Comparison of ENCODE assay signal across 14 cellular contexts in genomic region chr2:229519655-229520054, GRCh38.
A peak's percentile ranks its signal among the peaks of the same experiment; 100 is the strongest.
DNase-seq lines count a peak whose midpoint lies in the region; ATAC-seq, FAIRE-seq and TF ChIP-seq lines count a peak whose summit lies in the region.
"Had no signal": no experiment of that assay in that cellular context is flagged by ENCODE, and none has a peak within 500 bp of the region (broad histone marks: within the 10 kb centered on the region; RNA-seq: fewer than 3 reads in every experiment).

No MANE protein-coding gene starts in this region.

- no peak overlapping the region for H3K9ac ChIP-seq in MM.1S (ENCODE audit: low read length)

- no peaks in the 10 kb centered on the region for H3K27me3 ChIP-seq in MM.1S (replicated peaks; ENCODE audit: insufficient read depth, low read length)
- no peaks in the 10 kb centered on the region for H3K27me3 ChIP-seq in CD8-positive, alpha-beta T cell (ENCODE audit: insufficient read depth, low read length)
- H3K27me3 ChIP-seq: adrenal gland, heart left ventricle, Peyer's patch had no signal

- no peak overlapping the region for H2AFZ ChIP-seq in MM.1S (ENCODE audit: low read length)

- no peaks in the 10 kb centered on the region for H3K4me1 ChIP-seq in MM.1S (ENCODE audit: low read length)
- H3K4me1 ChIP-seq in CD8-positive, alpha-beta T cell (ENCODE audit: insufficient read depth, low read length): no peaks in the 10 kb centered on the region
- H3K4me1 ChIP-seq: adrenal gland, Peyer's patch had no signal

- TF ChIP-seq CTCF in MM.1S (IDR thresholded peaks at IDR 0.05; ENCODE audit: low read length): no peak
- TF ChIP-seq CTCF in CD8-positive, alpha-beta T cell (IDR thresholded peaks at IDR 0.05): no peak
- TF ChIP-seq CTCF in GM13976 (IDR thresholded peaks at IDR 0.05; ENCODE audit: borderline replicate concordance, control extremely low read depth, extremely low read depth, insufficient read depth, missing control alignments): no peak

- FAIRE-seq in urothelium cell line (lab: Jason Lieb, UNC): no peak

- no peak overlapping the region for H3K4me2 ChIP-seq in MM.1S (ENCODE audit: low read depth, low read length)

- no peaks in the 10 kb centered on the region for H3K36me3 ChIP-seq in MM.1S (replicated peaks; ENCODE audit: insufficient read depth, low read length)
- no peaks in the 10 kb centered on the region for H3K36me3 ChIP-seq in CD8-positive, alpha-beta T cell (ENCODE audit: insufficient read depth, low read length)
- H3K36me3 ChIP-seq: adrenal gland, heart left ventricle, Peyer's patch had no signal

- no peak overlapping the region for H3K27ac Mint-ChIP-seq in CD8-positive, alpha-beta T cell
- no peak overlapping the region for H3K27ac Mint-ChIP-seq in effector memory CD8-positive, alpha-beta T cell
- H3K27ac Mint-ChIP-seq: stimulated activated naive CD8-positive, alpha-beta T cell treated with anti-CD3 and anti-CD28 coated beads, Interleukin-15, Interleukin-2, amounts not matched to agents 100 ng/mL and 50 ng/mL, for 24 hours had no signal

- no peaks in the 10 kb centered on the region for H3K36me3 Mint-ChIP-seq in CD8-positive, alpha-beta T cell
- no peaks in the 10 kb centered on the region for H3K36me3 Mint-ChIP-seq in effector memory CD8-positive, alpha-beta T cell (ENCODE audit: insufficient read depth)

- H3K27me3 Mint-ChIP-seq in CD8-positive, alpha-beta T cell (ENCODE audit: low read depth): peaks cover 3% of the 10 kb centered on the region
- peaks cover 5 to 20% of the 10 kb centered on the region in 2 donors for H3K27me3 Mint-ChIP-seq in effector memory CD8-positive, alpha-beta T cell

- H3K9me2 ChIP-seq in MM.1S (replicated peaks; ENCODE audit: insufficient read depth, low read length): no peaks in the 10 kb centered on the region

- no peaks in the 10 kb centered on the region for H4K20me1 ChIP-seq in MM.1S (ENCODE audit: insufficient read depth, low read length)

- no peaks in the 10 kb centered on the region for H3K79me2 ChIP-seq in MM.1S (ENCODE audit: low read length)

- CTCF ChIA-PET in CD8-positive, alpha-beta T cell (lab: Charles Lee): no interaction called here

- no peak overlapping the region for H3K4me3 ChIP-seq in MM.1S (ENCODE audit: low read length)
- H3K4me3 ChIP-seq in CD8-positive, alpha-beta T cell (ENCODE audit: low read depth, low read length): no peak overlapping the region
- H3K4me3 ChIP-seq: adrenal gland, heart left ventricle, lung, Peyer's patch had no signal

- no peaks in the 10 kb centered on the region for H3K4me1 Mint-ChIP-seq in CD8-positive, alpha-beta T cell (ENCODE audit: low read depth)
- no peaks in the 10 kb centered on the region for H3K4me1 Mint-ChIP-seq in effector memory CD8-positive, alpha-beta T cell (ENCODE audit: low read depth in 2 of 2)

- POLR2A ChIA-PET in CD8-positive, alpha-beta T cell (lab: Charles Lee): no interaction called here

- in situ Hi-C loops in GM13976 (cut with MboI; ENCODE audit: low sequenced_read_pairs, unreplicated experiment): no loop called here

- H3K9me3 ChIP-seq in MM.1S (replicated peaks; ENCODE audit: insufficient read depth, low read length): no peaks in the 10 kb centered on the region
- no peaks in the 10 kb centered on the region for H3K9me3 ChIP-seq in CD8-positive, alpha-beta T cell (ENCODE audit: low read length)
- H3K9me3 ChIP-seq: adrenal gland, heart left ventricle had no signal

- no peaks in the 10 kb centered on the region for H3K9me3 Mint-ChIP-seq in CD8-positive, alpha-beta T cell
- H3K9me3 Mint-ChIP-seq in effector memory CD8-positive, alpha-beta T cell: no peaks in the 10 kb centered on the region
- H3K9me3 Mint-ChIP-seq: stimulated activated naive CD8-positive, alpha-beta T cell treated with anti-CD3 and anti-CD28 coated beads, Interleukin-15, Interleukin-2, amounts not matched to agents 100 ng/mL and 50 ng/mL, for 24 hours had no signal

- no peak overlapping the region for H3K4me3 Mint-ChIP-seq in CD8-positive, alpha-beta T cell
- H3K4me3 Mint-ChIP-seq in effector memory CD8-positive, alpha-beta T cell: no peak overlapping the region
- H3K4me3 Mint-ChIP-seq: stimulated activated naive CD8-positive, alpha-beta T cell treated with anti-CD3 and anti-CD28 coated beads, Interleukin-15, Interleukin-2, amounts not matched to agents 100 ng/mL and 50 ng/mL, for 24 hours had no signal

- DNase-seq in MM.1S: peak; percentile 55
- DNase-seq in iris pigment epithelial cell (ENCODE audit: low read depth): peak; percentile 49
- DNase-seq in urothelium cell line (ENCODE audit: low spot score): no peak
- no peak for DNase-seq in CD8-positive, alpha-beta T cell
- no peak for DNase-seq in GM13976 (ENCODE audit: low spot score)
- DNase-seq in effector memory CD8-positive, alpha-beta T cell: no peak
- DNase-seq: adrenal gland; heart left ventricle; Peyer's patch; stimulated activated CD4-positive, alpha-beta T cell treated with anti-CD3 and anti-CD28 coated beads, Interleukin-2, amount 100 ng/mL, for 24 hours had no signal

- ATAC-seq in GM18519 (IDR thresholded peaks at IDR 0.05; ENCODE audit: low FRiP score, unreplicated experiment) (peak; percentile 66), GM21786 (IDR thresholded peaks at IDR 0.05; ENCODE audit: unreplicated experiment) (peak; percentile 50)
- no peak for ATAC-seq in CD8-positive, alpha-beta T cell
- ATAC-seq in effector memory CD8-positive, alpha-beta T cell (replicated peaks): no peak
- ATAC-seq: heart left ventricle had no signal

- no peaks in the 10 kb centered on the region for H3F3A ChIP-seq in MM.1S (ENCODE audit: insufficient read depth, low read length)

- H3K27ac ChIP-seq in MM.1S (ENCODE audit: low read length): no peak overlapping the region
- H3K27ac ChIP-seq in CD8-positive, alpha-beta T cell (ENCODE audit: low read depth, low read length): no peak overlapping the region
- H3K27ac ChIP-seq: adrenal gland, heart left ventricle, Peyer's patch had no signal

- intact Hi-C loops in CD8-positive, alpha-beta T cell (cut with DNase I, micrococcal nuclease): no loop called here

Comparison
In these comparisons a context has a peak if more than half of its experiments do, and no peak if none do; other contexts are left out.
1. ATAC-seq: peak in GM18519 (single experiment) and GM21786 (single experiment); none in CD8-positive, alpha-beta T cell (single experiment) and effector memory CD8-positive, alpha-beta T cell (single experiment).
2. DNase-seq: peak in MM.1S (single experiment) and iris pigment epithelial cell (single experiment); none in urothelium cell line (single experiment), CD8-positive, alpha-beta T cell (0 of 7), GM13976 (single experiment) and effector memory CD8-positive, alpha-beta T cell (0 of 3).